18 cellular contexts compared by ENCODE assay signal in genomic region chr11:118533769-118534729, GRCh38. TPM values are rescaled to one million over a fixed set of nuclear protein-coding genes. Genes with fewer than 3 reads are reported as not detected.
A peak's percentile ranks its signal among the peaks of the same experiment; 100 is the strongest.
DNase-seq lines count a peak whose midpoint lies in the region; ATAC-seq and TF ChIP-seq lines count a peak whose summit lies in the region.
"Had no signal": no experiment of that assay in that cellular context is flagged by ENCODE, and none has a peak within 500 bp of the region (broad histone marks: within the 10 kb centered on the region; RNA-seq: fewer than 3 reads in every experiment).

No MANE protein-coding gene starts in this region.

- H3K4me1 ChIP-seq in gastrocnemius medialis (peaks cover 13 to 19% of the 10 kb centered on the region in 2 donors), mesendoderm (ENCODE audit: control insufficient read depth, low read depth, low read length) (no peaks in the 10 kb centered on the region)

- in situ Hi-C loops in gastrocnemius medialis (cut with MboI; ENCODE audit: low sequenced_read_pairs in 4 of 4), result no loop called here

- H3K36me3 ChIP-seq in gastrocnemius medialis (no peaks in the 10 kb centered on the region), mesendoderm (ENCODE audit: control insufficient read depth, insufficient read depth, low read length) (no peaks in the 10 kb centered on the region)
- H3K36me3 ChIP-seq: pancreas had no signal

- intact Hi-C loops in posterior cingulate gyrus (cut with DNase I), result loop anchor here (2.0 kb wide), 1 partner anchor 33 kb away; no protein-coding TSS in a partner anchor
- intact Hi-C loops in gastrocnemius medialis (cut with DNase I; ENCODE audit: low total_unique reads), result loop anchor here (5.0 kb wide), 1 partner anchor 33 kb away; the partner anchor contains the start of gene IFT46

- no peak overlapping the region for H3K4me2 ChIP-seq in mesendoderm (ENCODE audit: low read length)

- H3K23ac ChIP-seq in mesendoderm (ENCODE audit: low read length), result no peak overlapping the region

- ATAC-seq in gastrocnemius medialis, result no peak
- no peak for ATAC-seq in HG03025 (IDR thresholded peaks at IDR 0.05; ENCODE audit: low FRiP score, unreplicated experiment)
- ATAC-seq: activated CD4-positive, CD25-positive, alpha-beta regulatory T cell treated with anti-CD3 and anti-CD28 coated beads, Interleukin-2, amount 50 U/mL, for 24 hours; HCT116; pancreas had no signal

- WGBS in mesendoderm (ENCODE audit: extremely low coverage, insufficient coverage, low lambda C conversion rate), result no CpG with 5 or more reads among the region's 27 CpGs

- TF ChIP-seq CTCF in gastrocnemius medialis (IDR thresholded peaks at IDR 0.05 in 4 of 5, conservative IDR thresholded peaks at IDR 0.05 in 1 of 5), result no peak

- H3K4ac ChIP-seq in mesendoderm (ENCODE audit: low read depth, low read length), result no peak overlapping the region

- H3K9me3 ChIP-seq in gastrocnemius medialis, result no peaks in the 10 kb centered on the region
- H3K9me3 ChIP-seq: esophagus muscularis mucosa, pancreas had no signal

- peak in 9 of 14 donors; percentile 8 to 46 (median 25) for DNase-seq in C1 segment of cervical spinal cord (lab: John Stamatoyannopoulos, UW)
- DNase-seq in SW480 (ENCODE audit: low spot score), result peak; percentile 13
- peak; percentile 9 for DNase-seq in inferior parietal cortex (ENCODE audit: extremely low spot score)
- peak in 8 of 10 donors; percentile 18 to 91 (median 50) for DNase-seq in posterior cingulate gyrus
- DNase-seq in NK-92 treated with Interleukin-12 subunit alpha and Interleukin-12 subunit beta, amount 100 ng/mL, for 24 hours (lab: John Stamatoyannopoulos, UW), result no peak
- no peak for DNase-seq in gastrocnemius medialis
- DNase-seq in mesendoderm, result no peak
- DNase-seq: activated gamma-delta T cell treated with Interleukin-2 at 50 U/mL for 16 hours; kidney glomerular epithelial cell; NCI-H345; pancreas; SIG-M5; stimulated activated CD4-positive, alpha-beta T cell treated with anti-CD3 and anti-CD28 coated beads, Interleukin-12 subunit alpha, Interleukin-12 subunit beta, amount 100 ng/mL, for 4 hours; stimulated activated naive CD4-positive, alpha-beta T cell treated with Interleukin-2 at 50 U/mL for 16 hours had no signal

- no peak overlapping the region for H4K5ac ChIP-seq in mesendoderm (ENCODE audit: low read length)

- no peak overlapping the region for H3K56ac ChIP-seq in mesendoderm (ENCODE audit: low read length)

- no peak overlapping the region for H4K8ac ChIP-seq in mesendoderm (ENCODE audit: low read depth, low read length)

- H3K4me3 ChIP-seq in gastrocnemius medialis (no peak overlapping the region), mesendoderm (ENCODE audit: low read length) (no peak overlapping the region)
- H3K4me3 ChIP-seq: esophagus muscularis mucosa, pancreas had no signal

- no peak overlapping the region for H3K18ac ChIP-seq in mesendoderm (ENCODE audit: low read length)

- H2AK5ac ChIP-seq in mesendoderm (ENCODE audit: low read length), result no peak overlapping the region

- H3K79me2 ChIP-seq in mesendoderm (ENCODE audit: control insufficient read depth, insufficient read depth, low read length), result no peaks in the 10 kb centered on the region

- H3K9ac ChIP-seq in mesendoderm (ENCODE audit: low read length), result no peak overlapping the region

- no peak overlapping the region for H2BK5ac ChIP-seq in mesendoderm (ENCODE audit: low read length)

- H3K27ac ChIP-seq in gastrocnemius medialis (no peak overlapping the region), mesendoderm (ENCODE audit: low read depth, low read length) (no peak overlapping the region)
- H3K27ac ChIP-seq: esophagus muscularis mucosa, pancreas had no signal

- no peak overlapping the region for H2BK120ac ChIP-seq in mesendoderm (ENCODE audit: low read depth, low read length)

- no peak for TF ChIP-seq POLR2A in gastrocnemius medialis (IDR thresholded peaks at IDR 0.05)

- H3K79me1 ChIP-seq in mesendoderm (ENCODE audit: low read length), result no peaks in the 10 kb centered on the region

- no peaks in the 10 kb centered on the region for H3K27me3 ChIP-seq in gastrocnemius medialis
- H3K27me3 ChIP-seq in mesendoderm (ENCODE audit: insufficient read depth, low read length, poor library complexity), result no peaks in the 10 kb centered on the region
- H3K27me3 ChIP-seq: esophagus muscularis mucosa, pancreas had no signal

- H2BK15ac ChIP-seq in mesendoderm (replicated peaks; ENCODE audit: low read depth), result no peak overlapping the region

RNA-seq across cellular contexts. Expression of gene TMEM25, which starts 3.1 kb away (rescaled TPM):
- 10 to 100 TPM in 2 of 4 donors, 1 to 10 TPM in 2; 2.5 to 36.6 (median 10.7) TPM for total RNA-seq in gastrocnemius medialis
- 8.0 TPM for polyA plus RNA-seq in mesendoderm (2013, experiment 1 of 2)
- 7.6 TPM for polyA plus RNA-seq in mesendoderm (2013, experiment 2 of 2)

RNA-seq across cellular contexts. Expression of gene TTC36, which starts 6.8 kb away (rescaled TPM):
- 1 to 10 TPM in 1 of 4 donors, under 1 TPM in 1, not detected in 2; 0.55 to 3.8 TPM for total RNA-seq in gastrocnemius medialis
- polyA plus RNA-seq in mesendoderm (2013, experiment 1 of 2), result 0.10 TPM
- 0.17 TPM for polyA plus RNA-seq in mesendoderm (2013, experiment 2 of 2)

RNA-seq across cellular contexts. Expression of gene IFT46, which starts 31.7 kb away (rescaled TPM):
- total RNA-seq in gastrocnemius medialis, result 10 to 100 TPM; 14.1 to 25.1 (median 15.4) TPM
- 16.5 TPM for polyA plus RNA-seq in mesendoderm (2013, experiment 1 of 2)
- 15.3 TPM for polyA plus RNA-seq in mesendoderm (2013, experiment 2 of 2)

RNA-seq across cellular contexts. Expression of gene ARCN1, which starts 38.2 kb away (rescaled TPM):
- 10 to 100 TPM; 48.7 to 78.7 (median 65.4) TPM for total RNA-seq in gastrocnemius medialis
- polyA plus RNA-seq in mesendoderm (2013, experiment 1 of 2), result 171 TPM
- 167 TPM for polyA plus RNA-seq in mesendoderm (2013, experiment 2 of 2)

Comparison
In these comparisons a context has a peak if more than half of its experiments do, and no peak if none do; other contexts are left out.
1. DNase-seq: peak in C1 segment of cervical spinal cord (9 of 14), SW480 (single experiment), inferior parietal cortex (single experiment) and posterior cingulate gyrus (8 of 10); none in NK-92 treated with Interleukin-12 subunit alpha and Interleukin-12 subunit beta, amount 100 ng/mL, for 24 hours (single experiment), gastrocnemius medialis (0 of 2) and mesendoderm (single experiment).